ENCODE assay signal across 1 cellular context in genomic region chr19:40192758-40193586, GRCh38.
TF ChIP-seq lines count a peak whose summit lies in the region.

No MANE protein-coding gene starts in this region.

TF ChIP-seq in endothelial cell of umbilical vein, 7 proteins besides CTCF, POLR2A, EP300 and RAD21 (continued from another document):
- TF ChIP-seq, protein P1, sequence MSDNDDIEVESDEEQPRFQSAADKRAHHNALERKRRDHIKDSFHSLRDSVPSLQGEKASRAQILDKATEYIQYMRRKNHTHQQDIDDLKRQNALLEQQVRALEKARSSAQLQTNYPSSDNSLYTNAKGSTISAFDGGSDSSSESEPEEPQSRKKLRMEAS (IDR thresholded peaks at IDR 0.05; ENCODE audit: insufficient read depth, insufficient read length), result no peak
- no peak for TF ChIP-seq JUN (IDR thresholded peaks at IDR 0.05; ENCODE audit: borderline replicate concordance, insufficient read depth, insufficient read length, low read depth)
- no peak for TF ChIP-seq GATA2 (IDR thresholded peaks at IDR 0.05; ENCODE audit: insufficient read depth, insufficient read length, low read depth, low read length)
- no peak for TF ChIP-seq POLR2AphosphoS5 (IDR thresholded peaks at IDR 0.05; ENCODE audit: insufficient read depth, low read depth, low read length)
